Comparison of ENCODE assay signal across 13 cellular contexts in genomic region chr10:3046210-3046779, GRCh38. TPM values are rescaled to one million over a fixed set of nuclear protein-coding genes. Genes with fewer than 3 reads are reported as not detected.
DNase-seq lines count a peak whose midpoint lies in the region; ATAC-seq and TF ChIP-seq lines count a peak whose summit lies in the region.
"Had no signal": no experiment of that assay in that cellular context is flagged by ENCODE, and none has a peak within 500 bp of the region (broad histone marks: within the 10 kb centered on the region; RNA-seq: fewer than 3 reads in every experiment).

No MANE protein-coding gene starts in this region.

- H3K36me3 ChIP-seq in cardiac muscle cell (no peaks in the 10 kb centered on the region), mucosa of descending colon (ENCODE audit: low read depth) (no peaks in the 10 kb centered on the region), vagina (no peaks in the 10 kb centered on the region)

- H3K27ac ChIP-seq in cardiac muscle cell (peak overlapping the region; percentile 100), vagina (peak overlapping the region; percentile 64)

- no peaks in the 10 kb centered on the region for H3K9me3 Mint-ChIP-seq in dendritic cell treated with granulocyte-macrophage colony-stimulating factor and Interleukin-4, amounts not matched to agents 40 ng/mL and 50 ng/mL, for 4 days

- H3K36me3 Mint-ChIP-seq in dendritic cell treated with granulocyte-macrophage colony-stimulating factor and Interleukin-4, amounts not matched to agents 40 ng/mL and 50 ng/mL, for 4 days (ENCODE audit: low read depth), result no peaks in the 10 kb centered on the region

- H3K9me3 ChIP-seq in cardiac muscle cell (ENCODE audit: low read depth) (no peaks in the 10 kb centered on the region), mucosa of descending colon (no peaks in the 10 kb centered on the region), vagina (no peaks in the 10 kb centered on the region)

- H3K4me1 ChIP-seq in cardiac muscle cell (ENCODE audit: low read depth) (peaks cover 48% of the 10 kb centered on the region), mucosa of descending colon (ENCODE audit: low read depth) (peaks cover 3% of the 10 kb centered on the region), vagina (peaks cover 19% of the 10 kb centered on the region)

- TF ChIP-seq CTCF in cardiac muscle cell (IDR thresholded peaks at IDR 0.05; ENCODE audit: low read depth, low read length) (no peak), mucosa of descending colon (IDR thresholded peaks at IDR 0.05) (no peak), vagina (IDR thresholded peaks at IDR 0.05) (no peak), GM13977 (IDR thresholded peaks at IDR 0.05; ENCODE audit: extremely low read depth, insufficient read depth, missing control alignments) (no peak)

- H3K27ac Mint-ChIP-seq in dendritic cell treated with granulocyte-macrophage colony-stimulating factor and Interleukin-4, amounts not matched to agents 40 ng/mL and 50 ng/mL, for 4 days, result peak overlapping the region; percentile 50
- H3K27ac Mint-ChIP-seq: B cell had no signal

- H3K4me3 ChIP-seq in cardiac muscle cell (no peak overlapping the region), mucosa of descending colon (no peak overlapping the region), vagina (no peak overlapping the region)

- TF ChIP-seq POLR2A in vagina (IDR thresholded peaks at IDR 0.05), result no peak

- in situ Hi-C loops in GM13977 (cut with MboI; ENCODE audit: low pct_unique_long_range_greater_than_20kb, low sequenced_read_pairs, unreplicated experiment), result no loop called here

- ATAC-seq in left ventricle myocardium superior (no peak), mucosa of descending colon (peak; percentile 32)

- H3K27me3 ChIP-seq in cardiac muscle cell (no peaks in the 10 kb centered on the region), vagina (no peaks in the 10 kb centered on the region)

- no peak for DNase-seq in cardiac muscle cell (ENCODE audit: low read depth in 1 of 2, low spot score in 1 of 2)
- no peak for DNase-seq in left ventricle myocardium superior
- no peak for DNase-seq in mucosa of descending colon
- DNase-seq in vagina (ENCODE audit: extremely low spot score in 2 of 2), result no peak
- no peak for DNase-seq in GM13977 (ENCODE audit: low spot score)
- DNase-seq in NCI-H1105 (lab: John Stamatoyannopoulos, UW), result no peak
- DNase-seq in DMS79 (lab: John Stamatoyannopoulos, UW), result no peak
- DNase-seq: activated T-cell treated with anti-CD3 and anti-CD28 coated beads for 4 hours; GF-D8; NCI-H187; stimulated activated CD4-positive, alpha-beta T cell treated with anti-CD3 and anti-CD28 coated beads, Interleukin-1b, Interleukin-23, amount 100 ng/mL, for 48 hours had no signal

- H3K27me3 Mint-ChIP-seq in dendritic cell treated with granulocyte-macrophage colony-stimulating factor and Interleukin-4, amounts not matched to agents 40 ng/mL and 50 ng/mL, for 4 days, result peaks cover 25% of the 10 kb centered on the region

- peaks cover 52% of the 10 kb centered on the region for H3K4me1 Mint-ChIP-seq in dendritic cell treated with granulocyte-macrophage colony-stimulating factor and Interleukin-4, amounts not matched to agents 40 ng/mL and 50 ng/mL, for 4 days (ENCODE audit: low read depth)

- peak overlapping the region; percentile 20 for H3K4me3 Mint-ChIP-seq in dendritic cell treated with granulocyte-macrophage colony-stimulating factor and Interleukin-4, amounts not matched to agents 40 ng/mL and 50 ng/mL, for 4 days
- H3K4me3 Mint-ChIP-seq: B cell had no signal

- intact Hi-C loops in left ventricle myocardium superior (cut with micrococcal nuclease), result no loop called here
- intact Hi-C loops in dendritic cell treated with granulocyte-macrophage colony-stimulating factor and Interleukin-4, amounts not matched to agents 40 ng/mL and 50 ng/mL, for 4 days (cut with micrococcal nuclease), result no loop called here
- intact Hi-C loops in mucosa of descending colon (cut with DNase I, micrococcal nuclease), result loop anchor here in 1 of 2 donors (10.0 kb wide), 1 partner anchor 211 kb away; no protein-coding TSS in a partner anchor
- intact Hi-C loops in vagina (cut with DNase I), result no loop called here

RNA-seq across cellular contexts. Expression of gene PFKP, which starts 21.1 kb away (rescaled TPM):
- 639 and 805 TPM in 2 replicates for total RNA-seq in cardiac muscle cell
- 677 and 781 TPM in 2 replicates for polyA plus RNA-seq in cardiac muscle cell
- 178 TPM for total RNA-seq in left ventricle myocardium superior
- 100 to 1,000 TPM in 2 of 3 donors, 10 to 100 TPM in 1; 76.1 to 117 (median 100) TPM for total RNA-seq in mucosa of descending colon
- 46.7 TPM for total RNA-seq in vagina
